10 cellular contexts compared by ENCODE assay signal in genomic region chr6:134171517-134171916, GRCh38.
DNase-seq lines count a peak whose midpoint lies in the region; ATAC-seq and TF ChIP-seq lines count a peak whose summit lies in the region.
"Had no signal": no experiment of that assay in that cellular context is flagged by ENCODE, and none has a peak within 500 bp of the region (broad histone marks: within the 10 kb centered on the region; RNA-seq: fewer than 3 reads in every experiment).

No MANE protein-coding gene starts in this region.

- H3K27ac ChIP-seq in brain microvascular endothelial cell, result peak overlapping the region; percentile 2
- H3K27ac ChIP-seq in lower lobe of right lung, result peak overlapping the region; percentile 99
- H3K27ac ChIP-seq in temporal lobe (ENCODE audit: low read depth, low read length), result peak overlapping the region; percentile 58
- H3K27ac ChIP-seq in aorta (ENCODE audit: low read depth in 1 of 2, low read length in 2 of 2), result no peak overlapping the region
- H3K27ac ChIP-seq: C4-2B had no signal

- WGBS in aorta, 2 donors, result 93% methylated on average over 5 of the region's 5 CpGs

- H3K4me1 ChIP-seq in lower lobe of right lung (peaks cover 47% of the 10 kb centered on the region), aorta (ENCODE audit: control insufficient read depth in 1 of 2, insufficient read depth in 2 of 2, low read length in 2 of 2) (no peaks in the 10 kb centered on the region)

- H3K4me1 Mint-ChIP-seq in activated T-cell treated with anti-CD3 and anti-CD28 coated beads, Interleukin-2, amount 50 U/mL, for 72 hours (ENCODE audit: low read depth), result peaks cover 42% of the 10 kb centered on the region

- H3K27me3 Mint-ChIP-seq in activated T-cell treated with anti-CD3 and anti-CD28 coated beads, Interleukin-2, amount 50 U/mL, for 72 hours (ENCODE audit: low read depth), result no peaks in the 10 kb centered on the region

- in situ Hi-C loops in brain microvascular endothelial cell (cut with HindIII; ENCODE audit: low pct_ligation_motif_present, low sequenced_read_pairs), result no loop called here

- TF ChIP-seq CTCF in brain microvascular endothelial cell (IDR thresholded peaks at IDR 0.05; ENCODE audit: low read depth, low read length, missing control alignments), result no peak
- TF ChIP-seq CTCF in lower lobe of right lung (IDR thresholded peaks at IDR 0.05), result no peak

- H3K4me3 ChIP-seq in brain microvascular endothelial cell (ENCODE audit: low read depth, low read length) (peak overlapping the region; percentile 78), lower lobe of right lung (peak overlapping the region; percentile 67), aorta (ENCODE audit: low read length in 2 of 2) (no peak overlapping the region)

- H3K27me3 ChIP-seq in brain microvascular endothelial cell (replicated peaks) (no peaks in the 10 kb centered on the region), lower lobe of right lung (ENCODE audit: low read depth) (no peaks in the 10 kb centered on the region), aorta (ENCODE audit: control insufficient read depth in 1 of 2, insufficient read depth in 2 of 2, low read length in 1 of 2) (no peaks in the 10 kb centered on the region)

- ATAC-seq in activated T-cell treated with anti-CD3 and anti-CD28 coated beads, Interleukin-2, amount 50 U/mL, for 72 hours (replicated peaks in 1 of 2), result no peak
- ATAC-seq in lower lobe of right lung (no peak), aorta (ENCODE audit: low FRiP score) (no peak), HG03159 (IDR thresholded peaks at IDR 0.05; ENCODE audit: unreplicated experiment) (no peak), HG02973 (IDR thresholded peaks at IDR 0.05; ENCODE audit: unreplicated experiment) (no peak)
- ATAC-seq: HCT116 had no signal

- no peaks in the 10 kb centered on the region for H3K9me3 ChIP-seq in lower lobe of right lung
- H3K9me3 ChIP-seq in aorta (ENCODE audit: control insufficient read depth, low read length), result no peaks in the 10 kb centered on the region

- H3K36me3 ChIP-seq in brain microvascular endothelial cell (replicated peaks) (peaks cover 68% of the 10 kb centered on the region), lower lobe of right lung (peaks cover 64% of the 10 kb centered on the region), aorta (ENCODE audit: control insufficient read depth in 1 of 2, insufficient read depth in 2 of 2, low read length in 1 of 2) (peaks cover 6 to 11% of the 10 kb centered on the region in 2 donors)

- intact Hi-C loops in lower lobe of right lung (cut with DNase I), result loop anchor here (5.0 kb wide), 2 partner anchors 471 to 651 kb away; no protein-coding TSS in a partner anchor
- intact Hi-C loops in aorta (cut with DNase I), result loop anchor here in 1 of 2 donors (5.0 to 10.0 kb wide), 3 partner anchors 203 to 771 kb away; no protein-coding TSS in a partner anchor

- no peaks in the 10 kb centered on the region for H3K9me3 Mint-ChIP-seq in activated T-cell treated with anti-CD3 and anti-CD28 coated beads, Interleukin-2, amount 50 U/mL, for 72 hours

- DNase-seq in activated T-cell treated with anti-CD3 and anti-CD28 coated beads, Interleukin-2, amount 50 U/mL, for 72 hours, result no peak
- DNase-seq in activated T-cell treated with anti-CD3 and anti-CD28 coated beads, Interleukin-2, amount 50 U/mL, for 48 hours, result no peak
- DNase-seq in brain microvascular endothelial cell (no peak), lower lobe of right lung (no peak), aorta (no peak)

- H3K27ac Mint-ChIP-seq in activated T-cell treated with anti-CD3 and anti-CD28 coated beads, Interleukin-2, amount 50 U/mL, for 72 hours, result peak overlapping the region; percentile 98

- peak overlapping the region in 1 of 2 donors; percentile 99 for H3K4me3 Mint-ChIP-seq in activated T-cell treated with anti-CD3 and anti-CD28 coated beads, Interleukin-2, amount 50 U/mL, for 72 hours

- H3K36me3 Mint-ChIP-seq in activated T-cell treated with anti-CD3 and anti-CD28 coated beads, Interleukin-2, amount 50 U/mL, for 72 hours (ENCODE audit: insufficient read depth in 2 of 2), result peaks cover 12 to 32% of the 10 kb centered on the region in 2 donors

Comparison
In these comparisons a context has a peak if more than half of its experiments do, and no peak if none do; other contexts are left out.
1. H3K27ac ChIP-seq: peak in brain microvascular endothelial cell (single experiment), lower lobe of right lung (single experiment) and temporal lobe (single experiment); none in aorta (0 of 2).
2. H3K4me3 ChIP-seq: peak in brain microvascular endothelial cell (single experiment) and lower lobe of right lung (single experiment); none in aorta (0 of 2).